Comparison of ENCODE assay signal across 18 cellular contexts in the genomic region with DNA sequence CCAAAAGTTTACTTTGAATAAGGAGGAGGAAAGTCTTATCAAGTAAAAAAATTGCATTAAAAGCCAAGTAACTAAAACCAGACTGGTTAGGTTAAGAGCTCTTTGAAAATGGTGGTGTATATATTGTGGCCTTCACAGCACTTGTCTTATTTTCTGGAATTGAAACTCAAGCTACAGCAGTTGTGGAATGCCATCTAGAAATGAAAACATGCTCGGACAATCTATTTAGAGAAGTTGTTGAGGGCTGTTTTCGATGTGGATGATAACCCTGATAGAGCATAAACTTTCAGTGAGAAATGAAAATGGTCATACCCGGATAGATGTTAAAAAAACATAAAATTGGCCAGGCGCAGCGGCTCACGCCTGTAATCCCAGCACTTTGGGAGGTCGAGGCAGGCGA. TPM values are rescaled to one million over a fixed set of nuclear protein-coding genes. Genes with fewer than 3 reads are reported as not detected.
DNase-seq lines count a peak whose midpoint lies in the region; ATAC-seq and TF ChIP-seq lines count a peak whose summit lies in the region.
"Had no signal": no experiment of that assay in that cellular context is flagged by ENCODE, and none has a peak within 500 bp of the region (broad histone marks: within the 10 kb centered on the region; RNA-seq: fewer than 3 reads in every experiment).

No MANE protein-coding gene starts in this region.

- H3K4me3 Mint-ChIP-seq in CD4-positive, alpha-beta memory T cell, result peak overlapping the region in 5 of 8 donors; percentile 0 to 79 (median 59)
- H3K4me3 Mint-ChIP-seq in naive B cell, result peak overlapping the region in 5 of 8 donors; percentile 28 to 82 (median 57)
- no peak overlapping the region for H3K4me3 Mint-ChIP-seq in stimulated activated effector memory CD8-positive, alpha-beta T cell treated with anti-CD3 and anti-CD28 coated beads, Interleukin-12 subunit alpha, Interleukin-12 subunit beta, amount 100 ng/mL, for 72 hours
- H3K4me3 Mint-ChIP-seq in nephron progenitor cell, result no peak overlapping the region
- H3K4me3 Mint-ChIP-seq: CD8-positive, alpha-beta T cell; H9 had no signal

- H3K4me1 Mint-ChIP-seq in CD4-positive, alpha-beta memory T cell, result peaks cover 70 to 95% (median 82%) of the 10 kb centered on the region in 4 donors
- H3K4me1 Mint-ChIP-seq in naive B cell (peaks cover 70 to 94% (median 87%) of the 10 kb centered on the region in 3 donors), nephron progenitor cell (peaks cover 51% of the 10 kb centered on the region)
- H3K4me1 Mint-ChIP-seq in stimulated activated effector memory CD8-positive, alpha-beta T cell treated with anti-CD3 and anti-CD28 coated beads, Interleukin-12 subunit alpha, Interleukin-12 subunit beta, amount 100 ng/mL, for 72 hours, result peaks cover 83% of the 10 kb centered on the region

- POLR2A ChIA-PET in CD4-positive, alpha-beta memory T cell (lab: Charles Lee; ENCODE audit: partially characterized antibody), result interaction anchor here (0.6 to 1.0 kb wide), 3 partner anchors 46 to 346 kb away, joined by 3 to 4 read pairs (median 3); no protein-coding TSS in a partner anchor

- no peaks in the 10 kb centered on the region for H3K36me3 ChIP-seq in CD4-positive, alpha-beta memory T cell (ENCODE audit: insufficient read depth, low read length)

- DNase-seq in CD4-positive, alpha-beta memory T cell, result no peak
- no peak for DNase-seq in naive B cell
- DNase-seq in stimulated activated effector memory CD8-positive, alpha-beta T cell treated with anti-CD3 and anti-CD28 coated beads, Interleukin-12 subunit alpha, Interleukin-12 subunit beta, amount 100 ng/mL, for 72 hours (ENCODE audit: low spot score in 2 of 2), result no peak
- DNase-seq in pons (ENCODE audit: low spot score), result no peak
- DNase-seq in nephron progenitor cell, result no peak
- no peak for DNase-seq in hippocampal formation (lab: John Stamatoyannopoulos, UW)
- no peak for DNase-seq in NCI-H748 treated with DMSO at 0.1 percent for 48 hours (lab: John Stamatoyannopoulos, UW)
- DNase-seq: AML-193; CD8-positive, alpha-beta T cell; DMS79 treated with DMSO at 0.1 percent for 48 hours; H9; KG1; NCI-H1092 treated with DMSO at 0.1 percent for 48 hours; NCI-H1694 treated with DMSO at 0.1 percent for 48 hours; NCI-H446 treated with DMSO at 0.1 percent for 48 hours; Peyer's patch; SHP77 treated with DMSO at 0.1 percent for 48 hours had no signal

- intact Hi-C loops in CD4-positive, alpha-beta memory T cell (cut with micrococcal nuclease), result no loop called here

- H3K27ac Mint-ChIP-seq in CD4-positive, alpha-beta memory T cell, result peak overlapping the region in 2 of 7 donors; percentile 15 to 43
- H3K27ac Mint-ChIP-seq in naive B cell, result peak overlapping the region; percentile 39 to 94 (median 74)
- peak overlapping the region; percentile 52 for H3K27ac Mint-ChIP-seq in stimulated activated effector memory CD8-positive, alpha-beta T cell treated with anti-CD3 and anti-CD28 coated beads, Interleukin-12 subunit alpha, Interleukin-12 subunit beta, amount 100 ng/mL, for 72 hours
- H3K27ac Mint-ChIP-seq in nephron progenitor cell, result no peak overlapping the region
- H3K27ac Mint-ChIP-seq: CD8-positive, alpha-beta T cell had no signal

- H3K4me3 ChIP-seq in CD4-positive, alpha-beta memory T cell (ENCODE audit: low read length in 2 of 2), result no peak overlapping the region
- H3K4me3 ChIP-seq: Peyer's patch had no signal

- peaks cover 12 to 20% of the 10 kb centered on the region in 2 donors for H3K36me3 Mint-ChIP-seq in CD4-positive, alpha-beta memory T cell
- H3K36me3 Mint-ChIP-seq in naive B cell, result peaks cover 0 to 10% of the 10 kb centered on the region in 2 donors
- peaks cover 9% of the 10 kb centered on the region for H3K36me3 Mint-ChIP-seq in stimulated activated effector memory CD8-positive, alpha-beta T cell treated with anti-CD3 and anti-CD28 coated beads, Interleukin-12 subunit alpha, Interleukin-12 subunit beta, amount 100 ng/mL, for 72 hours
- peaks cover 12% of the 10 kb centered on the region for H3K36me3 Mint-ChIP-seq in nephron progenitor cell (ENCODE audit: low read depth)

- H3K27me3 ChIP-seq in CD4-positive, alpha-beta memory T cell (ENCODE audit: insufficient read depth, low read length), result no peaks in the 10 kb centered on the region
- H3K27me3 ChIP-seq: Peyer's patch had no signal

- no peaks in the 10 kb centered on the region for H3K27me3 Mint-ChIP-seq in CD4-positive, alpha-beta memory T cell
- no peaks in the 10 kb centered on the region for H3K27me3 Mint-ChIP-seq in naive B cell
- peaks cover 3% of the 10 kb centered on the region for H3K27me3 Mint-ChIP-seq in nephron progenitor cell (ENCODE audit: low read depth, poor library complexity)

- peak; percentile 60 to 71 for ATAC-seq in naive B cell (ENCODE audit: low read depth in 2 of 2)
- no peak for ATAC-seq in stimulated activated effector memory CD8-positive, alpha-beta T cell treated with anti-CD3 and anti-CD28 coated beads, Interleukin-12 subunit alpha, Interleukin-12 subunit beta, amount 100 ng/mL, for 72 hours
- ATAC-seq: CD8-positive, alpha-beta T cell had no signal

- CTCF ChIA-PET in CD4-positive, alpha-beta memory T cell (lab: Charles Lee; ENCODE audit: partially characterized antibody), result no interaction called here

- H3K4me1 ChIP-seq in CD4-positive, alpha-beta memory T cell (ENCODE audit: insufficient read depth, low read length), result peaks cover 77% of the 10 kb centered on the region

- no peaks in the 10 kb centered on the region for H3K9me3 ChIP-seq in CD4-positive, alpha-beta memory T cell (ENCODE audit: control insufficient read depth in 1 of 2, low read length in 2 of 2)
- H3K9me3 ChIP-seq: Peyer's patch had no signal

- H3K9me3 Mint-ChIP-seq in CD4-positive, alpha-beta memory T cell, result no peaks in the 10 kb centered on the region
- H3K9me3 Mint-ChIP-seq in naive B cell, result no peaks in the 10 kb centered on the region
- H3K9me3 Mint-ChIP-seq in stimulated activated effector memory CD8-positive, alpha-beta T cell treated with anti-CD3 and anti-CD28 coated beads, Interleukin-12 subunit alpha, Interleukin-12 subunit beta, amount 100 ng/mL, for 72 hours, result no peaks in the 10 kb centered on the region
- no peaks in the 10 kb centered on the region for H3K9me3 Mint-ChIP-seq in nephron progenitor cell
- H3K9me3 Mint-ChIP-seq: CD8-positive, alpha-beta T cell; H9 had no signal

- H3K27ac ChIP-seq in CD4-positive, alpha-beta memory T cell (ENCODE audit: low read depth, low read length), result no peak overlapping the region
- H3K27ac ChIP-seq in VCaP, result peak overlapping the region; percentile 90

- TF ChIP-seq CTCF in VCaP (conservative IDR thresholded peaks at IDR 0.05), result no peak
- no peak for TF ChIP-seq CTCF in nephron progenitor cell (IDR thresholded peaks at IDR 0.05)

RNA-seq across cellular contexts. Expression of gene ARID1B, which starts 47.0 kb away (rescaled TPM):
- 100 to 1,000 TPM; 118 to 131 TPM for total RNA-seq in CD4-positive, alpha-beta memory T cell
- 10 to 100 TPM in 1 of 2 donors, 1 to 10 TPM in 1; 5.4 to 26.5 TPM for polyA plus RNA-seq in CD4-positive, alpha-beta memory T cell
- 10 to 100 TPM; 16.6 to 44.1 (median 27.5) TPM for polyA plus RNA-seq in naive B cell (ENCODE audit: low read depth in 6 of 6)

Comparison
In these comparisons a context has a peak if more than half of its experiments do, and no peak if none do; other contexts are left out.
1. H3K4me3 Mint-ChIP-seq: peak in CD4-positive, alpha-beta memory T cell (5 of 8) and naive B cell (5 of 8); none in stimulated activated effector memory CD8-positive, alpha-beta T cell treated with anti-CD3 and anti-CD28 coated beads, Interleukin-12 subunit alpha, Interleukin-12 subunit beta, amount 100 ng/mL, for 72 hours (single experiment) and nephron progenitor cell (single experiment).